In genomic region chr1:78408830-78409229, GRCh38 we compare ENCODE assay signal across 25 cellular contexts.
DNase-seq lines count a peak whose midpoint lies in the region; ATAC-seq, FAIRE-seq and TF ChIP-seq lines count a peak whose summit lies in the region.
"Had no signal": no experiment of that assay in that cellular context is flagged by ENCODE, and none has a peak within 500 bp of the region (broad histone marks: within the 10 kb centered on the region; RNA-seq: fewer than 3 reads in every experiment).

No MANE protein-coding gene starts in this region.

- H3K27ac ChIP-seq in osteoblast (ENCODE audit: low read depth, low read length) = no peak overlapping the region
- H3K27ac ChIP-seq: VCaP had no signal

- no peak overlapping the region for H3K4me2 ChIP-seq in osteoblast (ENCODE audit: insufficient read depth, low read length)

- TF ChIP-seq CTCF in AG09319 (IDR thresholded peaks at IDR 0.05; ENCODE audit: low read depth, low read length) = no peak
- no peak for TF ChIP-seq CTCF in bronchial epithelial cell (IDR thresholded peaks at IDR 0.05; ENCODE audit: insufficient read depth, low read length, severe bottlenecking)
- TF ChIP-seq CTCF in osteoblast (IDR thresholded peaks at IDR 0.05; ENCODE audit: extremely low read depth, low read depth, low read length) = no peak

- FAIRE-seq in bronchial epithelial cell (lab: Jason Lieb, UNC) (no peak), HTR-8/SVneo (lab: Jason Lieb, UNC) (no peak)
- FAIRE-seq: endometrium, frontal cortex had no signal

- DNase-seq in AG09319 (ENCODE audit: extremely low read depth, low read depth) (peak; percentile 19), GOT3 (lab: John Stamatoyannopoulos, UW) (peak; percentile 1), bronchial epithelial cell (ENCODE audit: low read depth) (peak; percentile 7), osteoblast (ENCODE audit: insufficient read length, low spot score, missing footprints) (peak; percentile 48), MG63 (no peak), NCI-H226 (no peak), HTR-8/SVneo (ENCODE audit: insufficient read length, low spot score) (no peak)
- DNase-seq: ACHN; activated CD4-positive, alpha-beta T cell treated with anti-CD3 and anti-CD28 coated beads, Interleukin-2, amount 50 U/mL, for 1 hour; activated naive CD8-positive, alpha-beta T cell treated with anti-CD3 and anti-CD28 coated beads, Interleukin-2, amount 10 ng/mL, durations not matched to agents 7 days and 5 days; CD4-positive, alpha-beta T cell; hypothalamus; islet precursor cell; NCI-H187; NCI-H345; nucleus accumbens; PC-3; stimulated activated CD4-positive, alpha-beta T cell treated with anti-CD3 and anti-CD28 coated beads, Interleukin-15, amount 100 ng/mL, for 24 hours had no signal

- no peaks in the 10 kb centered on the region for H3K4me1 ChIP-seq in osteoblast (ENCODE audit: insufficient read depth, low read length)

- H3K27me3 ChIP-seq in bronchial epithelial cell (ENCODE audit: control insufficient read depth, insufficient read depth, low read length) (no peaks in the 10 kb centered on the region), osteoblast (ENCODE audit: insufficient read depth, low read length) (no peaks in the 10 kb centered on the region), MG63 (no peaks in the 10 kb centered on the region)

- H3K36me3 ChIP-seq in bronchial epithelial cell (ENCODE audit: control insufficient read depth, insufficient read depth, low read length) (no peaks in the 10 kb centered on the region), osteoblast (ENCODE audit: insufficient read depth, low read length) (no peaks in the 10 kb centered on the region), MG63 (no peaks in the 10 kb centered on the region)

- peaks cover 10% of the 10 kb centered on the region for H3K9me3 ChIP-seq in osteoblast (ENCODE audit: low read depth, low read length)
- H3K9me3 ChIP-seq in MG63 = peaks cover 28% of the 10 kb centered on the region

- no peak for ATAC-seq in HG03196 (IDR thresholded peaks at IDR 0.05; ENCODE audit: unreplicated experiment)
- ATAC-seq: PC-3, right cardiac atrium had no signal

- peak overlapping the region; percentile 60 for H2AFZ ChIP-seq in osteoblast (ENCODE audit: low read length)

- no peaks in the 10 kb centered on the region for H4K20me1 ChIP-seq in osteoblast (ENCODE audit: insufficient read depth, low read length)

- no peaks in the 10 kb centered on the region for H3K79me2 ChIP-seq in osteoblast (ENCODE audit: insufficient read depth, low read length)

- H3K4me3 ChIP-seq in bronchial epithelial cell (ENCODE audit: low read depth, low read length) = no peak overlapping the region
- H3K4me3 ChIP-seq in osteoblast (ENCODE audit: insufficient read depth, low read length) = no peak overlapping the region
- no peak overlapping the region for H3K4me3 ChIP-seq in MG63
- H3K4me3 ChIP-seq: coronary artery, lung had no signal

Comparison
In these comparisons a context has a peak if more than half of its experiments do, and no peak if none do; other contexts are left out.
1. DNase-seq: peak in AG09319 (single experiment), GOT3 (single experiment), bronchial epithelial cell (single experiment) and osteoblast (single experiment); none in MG63 (single experiment), NCI-H226 (single experiment) and HTR-8/SVneo (single experiment).